18 cellular contexts compared by ENCODE assay signal in genomic region chr11:134691474-134691873, GRCh38.
"Had no signal": no experiment of that assay in that cellular context is flagged by ENCODE, and none has a peak within 500 bp of the region (broad histone marks: within the 10 kb centered on the region; RNA-seq: fewer than 3 reads in every experiment).

No MANE protein-coding gene starts in this region.

- H3K9me3 ChIP-seq: gastrocnemius medialis, prostate gland, right lobe of liver, spleen, thoracic aorta, transverse colon had no signal

- DNase-seq: central memory CD4-positive, alpha-beta T cell; effector CD8-positive, alpha-beta T cell; gastrocnemius medialis; naive B cell; retina; right lobe of liver; spleen; stimulated activated CD4-positive, alpha-beta T cell treated with anti-CD3 and anti-CD28 coated beads, Interleukin-15, amount 100 ng/mL, for 24 hours; stimulated activated CD4-positive, alpha-beta T cell treated with anti-CD3 and anti-CD28 coated beads, Interleukin-1b, Interleukin-23, amount 100 ng/mL, for 48 hours; stimulated activated CD4-positive, alpha-beta T cell treated with anti-CD3 and anti-CD28 coated beads, Interleukin-4, amount 100 ng/mL, for 24 hours; stimulated activated naive CD8-positive, alpha-beta T cell treated with anti-CD3 and anti-CD28 coated beads, Interleukin-15, amount 100 ng/mL, for 72 hours; transverse colon had no signal

- H3K36me3 Mint-ChIP-seq: naive B cell; stimulated activated memory B cell treated with anti-CD40 and anti-IgM and Interleukin-4, amounts not matched to agents 10 μg/mL and 1 μg/mL and 100 μg/mL, for 72 hours had no signal

- H3K27ac ChIP-seq: coronary artery, gastrocnemius medialis, parathyroid adenoma, prostate gland, right lobe of liver, spleen, thoracic aorta, transverse colon had no signal

- ATAC-seq: gastrocnemius medialis; right lobe of liver; stimulated activated memory B cell treated with anti-CD40 and anti-IgM and Interleukin-4, amounts not matched to agents 10 μg/mL and 1 μg/mL and 100 μg/mL, for 72 hours; stimulated activated naive CD8-positive, alpha-beta T cell treated with anti-CD3 and anti-CD28 coated beads, Interleukin-15, amount 100 ng/mL, for 72 hours had no signal

- H3K4me1 Mint-ChIP-seq: naive B cell; nephron; stimulated activated memory B cell treated with anti-CD40 and anti-IgM and Interleukin-4, amounts not matched to agents 10 μg/mL and 1 μg/mL and 100 μg/mL, for 72 hours; stimulated activated naive CD8-positive, alpha-beta T cell treated with anti-CD3 and anti-CD28 coated beads, Interleukin-15, amount 100 ng/mL, for 72 hours had no signal

- H3K36me3 ChIP-seq: gastrocnemius medialis, prostate gland, right lobe of liver, spleen, thoracic aorta, transverse colon had no signal

- H3K9ac ChIP-seq: parathyroid adenoma had no signal

- H3K4me3 ChIP-seq: coronary artery, gastrocnemius medialis, prostate gland, right lobe of liver, spleen, thoracic aorta, transverse colon had no signal

- H2AFZ ChIP-seq: parathyroid adenoma had no signal

- H3K9me3 Mint-ChIP-seq: naive B cell; nephron; stimulated activated memory B cell treated with anti-CD40 and anti-IgM and Interleukin-4, amounts not matched to agents 10 μg/mL and 1 μg/mL and 100 μg/mL, for 72 hours; stimulated activated naive CD8-positive, alpha-beta T cell treated with anti-CD3 and anti-CD28 coated beads, Interleukin-15, amount 100 ng/mL, for 72 hours had no signal

- H3K4me1 ChIP-seq: gastrocnemius medialis, parathyroid adenoma, prostate gland, right lobe of liver, spleen had no signal

- H3K4me3 Mint-ChIP-seq: naive B cell; nephron; stimulated activated memory B cell treated with anti-CD40 and anti-IgM and Interleukin-4, amounts not matched to agents 10 μg/mL and 1 μg/mL and 100 μg/mL, for 72 hours; stimulated activated naive CD8-positive, alpha-beta T cell treated with anti-CD3 and anti-CD28 coated beads, Interleukin-15, amount 100 ng/mL, for 72 hours had no signal

- H3K27ac Mint-ChIP-seq: naive B cell; nephron; stimulated activated memory B cell treated with anti-CD40 and anti-IgM and Interleukin-4, amounts not matched to agents 10 μg/mL and 1 μg/mL and 100 μg/mL, for 72 hours; stimulated activated naive CD8-positive, alpha-beta T cell treated with anti-CD3 and anti-CD28 coated beads, Interleukin-15, amount 100 ng/mL, for 72 hours had no signal

- H3K27me3 ChIP-seq: right lobe of liver had no signal
